Comparison of ENCODE assay signal across 8 cellular contexts in the genomic region with DNA sequence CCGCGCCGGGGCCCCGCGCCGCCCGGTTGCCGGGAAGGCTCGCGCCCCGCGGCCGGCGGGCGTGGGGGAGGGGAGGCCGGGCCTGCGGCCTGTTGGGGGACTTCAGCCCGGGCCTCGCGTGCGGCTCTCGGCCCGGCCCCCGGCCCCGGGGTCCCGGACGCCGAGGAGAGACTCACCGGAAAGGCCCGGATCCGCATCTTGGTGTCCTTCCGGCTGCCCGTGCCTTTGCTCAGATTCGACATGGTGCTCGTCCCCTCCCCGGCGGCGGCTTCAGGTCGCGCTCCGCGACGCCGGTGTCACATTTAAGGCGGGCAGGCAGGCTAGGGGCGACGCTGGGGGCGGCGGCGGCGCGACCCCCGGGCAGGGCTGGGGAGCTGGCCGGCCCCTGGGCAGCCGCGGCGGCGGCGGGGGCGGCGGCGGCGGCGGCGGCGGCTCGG. TPM values are rescaled to one million over a fixed set of nuclear protein-coding genes. Genes with fewer than 3 reads are reported as not detected.
DNase-seq lines count a peak whose midpoint lies in the region; ATAC-seq and TF ChIP-seq lines count a peak whose summit lies in the region.

No MANE protein-coding gene starts in this region.

- H3K4me3 ChIP-seq in ACC112 (ENCODE audit: low read depth, low read length) (peak overlapping the region; percentile 78), PC-3 (ENCODE audit: low read length) (peak overlapping the region; percentile 75), gastroesophageal sphincter (peak overlapping the region; percentile 63 to 96), ovary (peak overlapping the region; percentile 89), uterus (peak overlapping the region; percentile 65 to 79)

- H3K27ac ChIP-seq in ACC112 (ENCODE audit: low read depth, low read length): peak overlapping the region; percentile 61
- peak overlapping the region; percentile 43; the same call in 1 of the 2 replicates for H3K27ac ChIP-seq in PC-3 (ENCODE audit: low read length)
- H3K27ac ChIP-seq in gastroesophageal sphincter: peak overlapping the region; percentile 84 to 98 (median 92)
- H3K27ac ChIP-seq in ovary: peak overlapping the region; percentile 71 to 80
- peak overlapping the region; percentile 93 to 97 for H3K27ac ChIP-seq in uterus

- intact Hi-C loops in PC-3 (cut with micrococcal nuclease): loop anchor here (1.0 to 5.0 kb wide), 3 partner anchors 21 to 100 kb away; no protein-coding TSS in a partner anchor
- intact Hi-C loops in ovary (cut with DNase I): no loop called here
- intact Hi-C loops in uterus (cut with DNase I; ENCODE audit: low total_unique reads): no loop called here

- POLR2A ChIA-PET in PC-3 (lab: Charles Lee; ENCODE audit: unreplicated experiment): interaction anchor here (0.5 kb wide), 1 partner anchor 108 kb away, joined by 3 read pairs; no protein-coding TSS in a partner anchor

- no peak for TF ChIP-seq CTCF in PC-3 (conservative IDR thresholded peaks at IDR 0.05; ENCODE audit: low read depth, low read length)
- TF ChIP-seq CTCF in gastroesophageal sphincter (IDR thresholded peaks at IDR 0.05): no peak
- TF ChIP-seq CTCF in ovary (IDR thresholded peaks at IDR 0.05): no peak
- no peak for TF ChIP-seq CTCF in uterus (IDR thresholded peaks at IDR 0.05)

- BruUV-seq in PC-3 (replicated peaks; lab: Mats Ljungman, UMichigan): no TSS peak

- no peaks in the 10 kb centered on the region for H3K27me3 ChIP-seq in ACC112 (ENCODE audit: insufficient read depth, low read length)
- no peaks in the 10 kb centered on the region for H3K27me3 ChIP-seq in PC-3 (ENCODE audit: low read length)
- H3K27me3 ChIP-seq in gastroesophageal sphincter: no peaks in the 10 kb centered on the region
- no peaks in the 10 kb centered on the region for H3K27me3 ChIP-seq in ovary
- no peaks in the 10 kb centered on the region for H3K27me3 ChIP-seq in uterus

- no peaks in the 10 kb centered on the region for H3K9me3 ChIP-seq in PC-3 (ENCODE audit: low read length)
- H3K9me3 ChIP-seq in gastroesophageal sphincter: no peaks in the 10 kb centered on the region
- no peaks in the 10 kb centered on the region for H3K9me3 ChIP-seq in ovary
- no peaks in the 10 kb centered on the region for H3K9me3 ChIP-seq in uterus

- CTCF ChIA-PET in PC-3 (lab: Charles Lee): no interaction called here

- H3K4me1 ChIP-seq in ACC112 (ENCODE audit: control insufficient read depth, insufficient read depth, low read length, unreplicated experiment) (peaks cover 14% of the 10 kb centered on the region), PC-3 (ENCODE audit: insufficient read depth, low read length) (peaks cover 30% of the 10 kb centered on the region), gastroesophageal sphincter (peaks cover 11 to 48% (median 12%) of the 10 kb centered on the region in 3 donors), ovary (ENCODE audit: insufficient read depth) (peaks cover 17% of the 10 kb centered on the region), uterus (no peaks in the 10 kb centered on the region)

- peak overlapping the region; percentile 91 for H3K9ac ChIP-seq in PC-3 (ENCODE audit: low read length)

- H3K36me3 ChIP-seq in ACC112 (ENCODE audit: insufficient read depth, low read length) (peaks cover 3% of the 10 kb centered on the region; the same call in 1 of the 2 replicates), PC-3 (ENCODE audit: low read depth, low read length) (peaks cover 8% of the 10 kb centered on the region; the same call in 1 of the 2 replicates), gastroesophageal sphincter (no peaks in the 10 kb centered on the region), ovary (no peaks in the 10 kb centered on the region), uterus (no peaks in the 10 kb centered on the region)

- ATAC-seq in GM18508 (IDR thresholded peaks at IDR 0.05; ENCODE audit: insufficient read depth, unreplicated experiment) (peak; percentile 5), HG02973 (IDR thresholded peaks at IDR 0.05; ENCODE audit: unreplicated experiment) (peak; percentile 24), PC-3 (peak; percentile 17), gastroesophageal sphincter (peak; percentile 31)

- TF ChIP-seq EP300 in gastroesophageal sphincter (IDR thresholded peaks at IDR 0.05) (no peak), ovary (IDR thresholded peaks at IDR 0.05) (no peak)

- H3K4me2 ChIP-seq in PC-3 (ENCODE audit: low read length): 0 out of 2 replicates have a peak overlapping the region, but pooled peaks have one; percentile 46

- peak overlapping the region; percentile 87 for H2AFZ ChIP-seq in ACC112 (ENCODE audit: low read length, unreplicated experiment)
- no peak overlapping the region for H2AFZ ChIP-seq in PC-3 (ENCODE audit: low read length)

- peaks cover 43% of the 10 kb centered on the region for H4K20me1 ChIP-seq in PC-3 (ENCODE audit: low read length)

- no peaks in the 10 kb centered on the region for H3K9me2 ChIP-seq in PC-3 (replicated peaks; ENCODE audit: low read length)

- DNase-seq in PC-3 (peak; percentile 32), ovary (peak in 4 of 5 donors; percentile 48 to 75 (median 58)), uterus (peak; percentile 37 to 55)
- peak; percentile 50 for DNase-seq in activated effector memory CD4-positive, alpha-beta T cell treated with Interleukin-2 at 50 U/mL for 16 hours

- TF ChIP-seq POLR2A in gastroesophageal sphincter (IDR thresholded peaks at IDR 0.05): no peak
- TF ChIP-seq POLR2A in ovary (IDR thresholded peaks at IDR 0.05): no peak
- no peak for TF ChIP-seq POLR2A in uterus (IDR thresholded peaks at IDR 0.05)

- H3K79me2 ChIP-seq in ACC112 (ENCODE audit: control insufficient read depth, insufficient read depth, low read length, unreplicated experiment): peaks cover 52% of the 10 kb centered on the region
- H3K79me2 ChIP-seq in PC-3 (ENCODE audit: low read length): peaks cover 47% of the 10 kb centered on the region

- no peaks in the 10 kb centered on the region for H3F3A ChIP-seq in PC-3 (ENCODE audit: low read length, unreplicated experiment)

- no CpG with 5 or more reads among the region's 67 CpGs for WGBS in gastroesophageal sphincter (ENCODE audit: low coverage in 1 of 2), 2 donors
- 0% methylated on average over 35 to 67 of the region's 67 CpGs; no CpG with 5 or more reads in 1 of the 3 donors for WGBS in ovary, 3 donors

RNA-seq across cellular contexts. Expression of a gene that starts 0.4 kb away (rescaled TPM):
- total RNA-seq in PC-3 (2014; rRNA removed) (50.4 and 54.9 TPM in 2 replicates), gastroesophageal sphincter (10 to 100 TPM; 68.5 to 75.1 (median 70.8) TPM), ovary (10 to 100 TPM; 57.0 to 83.3 (median 71.1) TPM), uterus (100 to 1,000 TPM in 2 of 4 donors, 10 to 100 TPM in 2; 37.4 to 126 (median 97.5) TPM)
- 10 to 100 TPM; 50.0 to 66.3 TPM for polyA plus RNA-seq in ovary

Comparison
In these comparisons a context has a peak if more than half of its experiments do, and no peak if none do; other contexts are left out.
1. Peak in every context shown above with its lines: DNase-seq, ATAC-seq, H3K4me3 ChIP-seq and H3K27ac ChIP-seq.
2. H3K27ac ChIP-seq: peak in every context shown above with its lines; median percentile 95 in uterus; 92 in gastroesophageal sphincter; 76 in ovary; 61 in ACC112; 43 in PC-3.